In genomic region chr7:112207765-112208164, GRCh38 we compare ENCODE assay signal across 11 cellular contexts. TPM values are rescaled to one million over a fixed set of nuclear protein-coding genes. Genes with fewer than 3 reads are reported as not detected.
DNase-seq lines count a peak whose midpoint lies in the region; ATAC-seq, FAIRE-seq and TF ChIP-seq lines count a peak whose summit lies in the region.
"Had no signal": no experiment of that assay in that cellular context is flagged by ENCODE, and none has a peak within 500 bp of the region (broad histone marks: within the 10 kb centered on the region; RNA-seq: fewer than 3 reads in every experiment).

No MANE protein-coding gene starts in this region.

- no peaks in the 10 kb centered on the region for H3K36me3 Mint-ChIP-seq in activated CD8-positive, alpha-beta T cell treated with anti-CD3 and anti-CD28 coated beads for 36 hours (ENCODE audit: low read depth)

- WGBS in right cardiac atrium: 94% methylated on average over 6 of the region's 6 CpGs

- intact Hi-C loops in right cardiac atrium (cut with DNase I) (loop anchor here in 2 of 4 donors (10.0 kb wide), 2 partner anchors 223 to 253 kb away; no protein-coding TSS in a partner anchor), left cardiac atrium (cut with DNase I) (loop anchor here in 1 of 2 donors (10.0 kb wide), 4 partner anchors 73 to 253 kb away; no protein-coding TSS in a partner anchor), kidney (cut with DNase I) (no loop called here)
- intact Hi-C loops in activated CD8-positive, alpha-beta T cell treated with anti-CD3 and anti-CD28 coated beads for 36 hours (cut with micrococcal nuclease): loop anchor here (5.0 kb wide), 1 partner anchor 240 kb away; no protein-coding TSS in a partner anchor

- no peaks in the 10 kb centered on the region for H3K27me3 ChIP-seq in right cardiac atrium (ENCODE audit: control insufficient read depth, insufficient read depth)

- H3K9me3 ChIP-seq in right cardiac atrium (ENCODE audit: control insufficient read depth, low read length) (no peaks in the 10 kb centered on the region), kidney (ENCODE audit: control insufficient read depth in 1 of 2, low read length in 2 of 2) (no peaks in the 10 kb centered on the region)

- CTCF ChIA-PET in activated CD8-positive, alpha-beta T cell treated with anti-CD3 and anti-CD28 coated beads for 36 hours (lab: Charles Lee): no interaction called here

- no peak overlapping the region for H3K27ac Mint-ChIP-seq in activated CD8-positive, alpha-beta T cell treated with anti-CD3 and anti-CD28 coated beads for 36 hours

- H3K27ac ChIP-seq in right cardiac atrium (ENCODE audit: low read length): no peak overlapping the region
- H3K27ac ChIP-seq in kidney (ENCODE audit: low read depth in 2 of 2, low read length in 2 of 2): no peak overlapping the region

- ATAC-seq in right cardiac atrium (no peak), left cardiac atrium (no peak), HG02970 (IDR thresholded peaks at IDR 0.05; ENCODE audit: low FRiP score, unreplicated experiment) (no peak), HG02642 (IDR thresholded peaks at IDR 0.05; ENCODE audit: poor library complexity, unreplicated experiment) (no peak)
- no peak for ATAC-seq in activated CD8-positive, alpha-beta T cell treated with anti-CD3 and anti-CD28 coated beads for 36 hours
- ATAC-seq: stimulated activated naive B cell treated with anti-CD40 and anti-IgM and Interleukin-4, amounts not matched to agents 10 μg/mL and 1 μg/mL and 100 μg/mL, for 72 hours had no signal

- H3K4me3 Mint-ChIP-seq in activated CD8-positive, alpha-beta T cell treated with anti-CD3 and anti-CD28 coated beads for 36 hours: peak overlapping the region; percentile 94

- TF ChIP-seq CTCF in activated CD8-positive, alpha-beta T cell treated with anti-CD3 and anti-CD28 coated beads for 36 hours (IDR thresholded peaks at IDR 0.05): no peak
- no peak for TF ChIP-seq CTCF in kidney (IDR thresholded peaks at IDR 0.05; ENCODE audit: borderline replicate concordance, extremely low read depth, insufficient read depth)

- DNase-seq in right cardiac atrium: no peak
- no peak for DNase-seq in left cardiac atrium
- no peak for DNase-seq in activated CD8-positive, alpha-beta T cell treated with anti-CD3 and anti-CD28 coated beads for 36 hours
- DNase-seq in kidney: no peak
- no peak for DNase-seq in germinal center (ENCODE audit: low spot score)
- DNase-seq in AML-193 (lab: John Stamatoyannopoulos, UW): no peak
- DNase-seq: activated CD4-positive, CD25-positive, alpha-beta regulatory T cell treated with anti-CD3 and anti-CD28 coated beads, Interleukin-2, amount 50 U/mL, for 72 hours; NCI-H524 treated with DMSO at 0.1 percent for 48 hours; stimulated activated naive B cell treated with anti-CD40 and anti-IgM and Interleukin-4, amounts not matched to agents 10 μg/mL and 1 μg/mL and 100 μg/mL, for 72 hours had no signal

- H3K4me1 Mint-ChIP-seq in activated CD8-positive, alpha-beta T cell treated with anti-CD3 and anti-CD28 coated beads for 36 hours (ENCODE audit: low read depth): peaks cover 38% of the 10 kb centered on the region

- H3K36me3 ChIP-seq in kidney (ENCODE audit: control insufficient read depth in 1 of 2, insufficient read depth in 2 of 2, low read length in 2 of 2): no peaks in the 10 kb centered on the region

- FAIRE-seq in kidney (lab: Jason Lieb, UNC): no peak

- no peak overlapping the region for H3K9ac ChIP-seq in kidney (ENCODE audit: low read length in 2 of 2)

- H3K4me3 ChIP-seq in right cardiac atrium (ENCODE audit: low read length) (peak overlapping the region; percentile 88), kidney (ENCODE audit: low read length in 2 of 2) (peak overlapping the region; percentile 87 to 93)

- peaks cover 19% of the 10 kb centered on the region for H3K27me3 Mint-ChIP-seq in activated CD8-positive, alpha-beta T cell treated with anti-CD3 and anti-CD28 coated beads for 36 hours

- H3K4me1 ChIP-seq in right cardiac atrium (ENCODE audit: control insufficient read depth, insufficient read depth, low read length) (peaks cover 2% of the 10 kb centered on the region), kidney (ENCODE audit: control insufficient read depth in 1 of 2, insufficient read depth in 1 of 2, low read depth in 1 of 2, low read length in 2 of 2) (peaks cover 10 to 13% of the 10 kb centered on the region in 2 donors)

- no peaks in the 10 kb centered on the region for H3K9me3 Mint-ChIP-seq in activated CD8-positive, alpha-beta T cell treated with anti-CD3 and anti-CD28 coated beads for 36 hours
- H3K9me3 Mint-ChIP-seq: stimulated activated naive B cell treated with anti-CD40 and anti-IgM and Interleukin-4, amounts not matched to agents 10 μg/mL and 1 μg/mL and 100 μg/mL, for 72 hours had no signal

- POLR2A ChIA-PET in activated CD8-positive, alpha-beta T cell treated with anti-CD3 and anti-CD28 coated beads for 36 hours (lab: Charles Lee): interaction anchor here (3.7 kb wide), 1 partner anchor 243 kb away, joined by 26 read pairs; the partner anchor contains the start of gene IFRD1

RNA-seq across cellular contexts. Expression of gene ZNF277, which starts 1.3 kb away (rescaled TPM):
- 10 to 100 TPM; 17.1 to 22.4 (median 18.4) TPM for total RNA-seq in right cardiac atrium
- polyA plus RNA-seq in right cardiac atrium: 11.9 TPM
- 10 to 100 TPM; 14.9 to 16.2 TPM for total RNA-seq in left cardiac atrium
- total RNA-seq in activated CD8-positive, alpha-beta T cell treated with anti-CD3 and anti-CD28 coated beads for 36 hours: 10 to 100 TPM; 21.5 to 25.8 TPM
- 25.0 TPM for total RNA-seq in kidney
- 18.7 TPM for polyA plus RNA-seq in kidney (ENCODE audit: insufficient read depth, low read depth, low replicate concordance)

RNA-seq across cellular contexts. Expression of gene DOCK4, which starts 1.6 kb away (rescaled TPM):
- total RNA-seq in right cardiac atrium (10 to 100 TPM; 13.5 to 19.9 (median 16.5) TPM), left cardiac atrium (10 to 100 TPM; 17.1 to 19.3 TPM), kidney (38.9 TPM)
- polyA plus RNA-seq in right cardiac atrium (5.7 TPM), kidney (ENCODE audit: insufficient read depth, low read depth, low replicate concordance) (3.2 TPM)
- total RNA-seq in activated CD8-positive, alpha-beta T cell treated with anti-CD3 and anti-CD28 coated beads for 36 hours: under 1 TPM; 0.31 to 0.32 TPM

Comparison
In these comparisons a context has a peak if more than half of its experiments do, and no peak if none do; other contexts are left out.
1. RNA of gene DOCK4, which starts 1.6 kb away (total RNA-seq): 38.9 TPM in kidney (single experiment), 17.1 to 19.3 TPM in left cardiac atrium and 13.5 to 19.9 TPM in right cardiac atrium; 0.31 to 0.32 TPM in activated CD8-positive, alpha-beta T cell treated with anti-CD3 and anti-CD28 coated beads for 36 hours; every median in the first group is over 10 times any median in the second.